In genomic region chr9:112037281-112038016, GRCh38 we compare ENCODE assay signal across 8 cellular contexts.
A peak's percentile ranks its signal among the peaks of the same experiment; 100 is the strongest.
DNase-seq lines count a peak whose midpoint lies in the region; ATAC-seq and TF ChIP-seq lines count a peak whose summit lies in the region.

No MANE protein-coding gene starts in this region.

- intact Hi-C loops in CD8-positive, alpha-beta T cell (cut with DNase I, micrococcal nuclease) = loop anchor here (1.0 to 10.0 kb wide), 7 partner anchors 37 to 375 kb away; partner anchors contain the start of genes UGCG (in 2 of the 2) and GNG10 (in 1 of the 2)

- H3K27ac ChIP-seq in CD8-positive, alpha-beta T cell (ENCODE audit: low read depth, low read length) = no peak overlapping the region

- peak overlapping the region; percentile 68 for H3K4me3 Mint-ChIP-seq in CD8-positive, alpha-beta T cell
- H3K4me3 Mint-ChIP-seq in activated T-cell treated with anti-CD3 and anti-CD28 coated beads, Interleukin-2, amount 50 U/mL, for 4 hours = peak overlapping the region; percentile 34
- peak overlapping the region; percentile 48 to 89 (median 83) for H3K4me3 Mint-ChIP-seq in naive B cell

- H3K4me1 ChIP-seq in CD8-positive, alpha-beta T cell (ENCODE audit: insufficient read depth, low read length) = peaks cover 30% of the 10 kb centered on the region

- peaks cover 11% of the 10 kb centered on the region for H3K36me3 Mint-ChIP-seq in CD8-positive, alpha-beta T cell
- peaks cover 11% of the 10 kb centered on the region for H3K36me3 Mint-ChIP-seq in activated T-cell treated with anti-CD3 and anti-CD28 coated beads, Interleukin-2, amount 50 U/mL, for 4 hours (ENCODE audit: insufficient read depth)
- H3K36me3 Mint-ChIP-seq in naive B cell = no peaks in the 10 kb centered on the region

- no peaks in the 10 kb centered on the region for H3K9me3 Mint-ChIP-seq in CD8-positive, alpha-beta T cell
- H3K9me3 Mint-ChIP-seq in activated T-cell treated with anti-CD3 and anti-CD28 coated beads, Interleukin-2, amount 50 U/mL, for 4 hours = no peaks in the 10 kb centered on the region
- H3K9me3 Mint-ChIP-seq in naive B cell = no peaks in the 10 kb centered on the region

- DNase-seq in CD8-positive, alpha-beta T cell = peak; percentile 29 to 82 (median 57)
- DNase-seq in MV-4-11 (lab: John Stamatoyannopoulos, UW) (peak; percentile 95), naive B cell (peak; percentile 79), iPS-NIHi11 (ENCODE audit: low spot score) (no peak), iPS-NIHi7 (ENCODE audit: extremely low spot score) (no peak)
- DNase-seq in activated T-cell treated with anti-CD3 and anti-CD28 coated beads, Interleukin-2, amount 50 U/mL, for 4 hours = peak; percentile 45

- CTCF ChIA-PET in CD8-positive, alpha-beta T cell (lab: Charles Lee) = interaction anchor here (1.0 to 1.3 kb wide), 2 partner anchors 37 to 164 kb away, joined by 3 to 6 read pairs; no protein-coding TSS in a partner anchor

- POLR2A ChIA-PET in CD8-positive, alpha-beta T cell (lab: Charles Lee) = interaction anchor here (0.7 to 2.1 kb wide), 4 partner anchors 15 to 141 kb away, joined by 3 to 7 read pairs (median 4); partner anchors contain the start of gene UGCG

- no peaks in the 10 kb centered on the region for H3K9me3 ChIP-seq in CD8-positive, alpha-beta T cell (ENCODE audit: low read length)

- no peak overlapping the region for H3K4me3 ChIP-seq in CD8-positive, alpha-beta T cell (ENCODE audit: low read depth, low read length)

- ATAC-seq in CD8-positive, alpha-beta T cell = peak; percentile 96
- peak; percentile 33 for ATAC-seq in GM21526 (IDR thresholded peaks at IDR 0.05; ENCODE audit: low FRiP score, unreplicated experiment)
- ATAC-seq in activated T-cell treated with anti-CD3 and anti-CD28 coated beads, Interleukin-2, amount 50 U/mL, for 4 hours = peak; percentile 93 to 95
- peak; percentile 86 to 89 for ATAC-seq in naive B cell (ENCODE audit: low read depth in 2 of 2)
- ATAC-seq in HG03439 (IDR thresholded peaks at IDR 0.05; ENCODE audit: unreplicated experiment) = no peak

- H3K27me3 ChIP-seq in CD8-positive, alpha-beta T cell (ENCODE audit: insufficient read depth, low read length) = no peaks in the 10 kb centered on the region

- peak overlapping the region; percentile 87 for H3K27ac Mint-ChIP-seq in CD8-positive, alpha-beta T cell
- peak overlapping the region; percentile 78 to 98 (median 92) for H3K27ac Mint-ChIP-seq in naive B cell

- no peaks in the 10 kb centered on the region for H3K36me3 ChIP-seq in CD8-positive, alpha-beta T cell (ENCODE audit: insufficient read depth, low read length)

- H3K4me1 Mint-ChIP-seq in CD8-positive, alpha-beta T cell (ENCODE audit: low read depth) = peaks cover 59% of the 10 kb centered on the region
- peaks cover 56% of the 10 kb centered on the region for H3K4me1 Mint-ChIP-seq in activated T-cell treated with anti-CD3 and anti-CD28 coated beads, Interleukin-2, amount 50 U/mL, for 4 hours (ENCODE audit: low read depth)
- peaks cover 62 to 93% (median 79%) of the 10 kb centered on the region in 3 donors for H3K4me1 Mint-ChIP-seq in naive B cell

- peaks cover 17% of the 10 kb centered on the region for H3K27me3 Mint-ChIP-seq in CD8-positive, alpha-beta T cell (ENCODE audit: low read depth)
- H3K27me3 Mint-ChIP-seq in activated T-cell treated with anti-CD3 and anti-CD28 coated beads, Interleukin-2, amount 50 U/mL, for 4 hours (ENCODE audit: low read depth) = no peaks in the 10 kb centered on the region
- H3K27me3 Mint-ChIP-seq in naive B cell = no peaks in the 10 kb centered on the region

- no peak for TF ChIP-seq CTCF in CD8-positive, alpha-beta T cell (IDR thresholded peaks at IDR 0.05)

Comparison
In these comparisons a context has a peak if more than half of its experiments do, and no peak if none do; other contexts are left out.
1. DNase-seq: peak in CD8-positive, alpha-beta T cell (7 of 7), MV-4-11 (single experiment), activated T-cell treated with anti-CD3 and anti-CD28 coated beads, Interleukin-2, amount 50 U/mL, for 4 hours (single experiment) and naive B cell (single experiment); none in iPS-NIHi11 (single experiment) and iPS-NIHi7 (single experiment).
2. Peak in every context shown above with its lines, with median percentiles within 50 percentile points of each other: H3K4me3 Mint-ChIP-seq.